ENCODE assay signal across 30 cellular contexts in genomic region chr11:14228356-14228755, GRCh38.
"Had no signal": no experiment of that assay in that cellular context is flagged by ENCODE, and none has a peak within 500 bp of the region (broad histone marks: within the 10 kb centered on the region; RNA-seq: fewer than 3 reads in every experiment).

No MANE protein-coding gene starts in this region.

- H3K9me3 ChIP-seq: neutrophil, ovary, right lobe of liver, thoracic aorta, thyroid gland, vagina had no signal

- FAIRE-seq: small intestine, urothelium cell line had no signal

- H3K9ac ChIP-seq: parathyroid adenoma had no signal

- H3K36me3 ChIP-seq: neutrophil, ovary, right lobe of liver, sigmoid colon, stomach, thoracic aorta, thyroid gland, tibial nerve, upper lobe of left lung, vagina had no signal

- H3K27me3 ChIP-seq: ovary, right lobe of liver, thyroid gland, upper lobe of left lung, vagina had no signal

- H3K4me3 Mint-ChIP-seq: natural killer cell treated with Interleukin-12 subunit alpha and Interleukin-12 subunit beta and Interleukin-15 and Interleukin-18, amount 100 ng/mL, for 72 hours; nephron progenitor cell; neural crest cell; stimulated activated effector memory CD8-positive, alpha-beta T cell treated with anti-CD3 and anti-CD28 coated beads, Interleukin-12 subunit alpha, Interleukin-12 subunit beta, amount 100 ng/mL, for 72 hours; stimulated activated naive B cell treated with anti-CD40 and anti-IgM and Interleukin-4, amounts not matched to agents 10 μg/mL and 1 μg/mL and 100 μg/mL, for 72 hours; stimulated activated naive CD8-positive, alpha-beta T cell treated with anti-CD3 and anti-CD28 coated beads, Interleukin-15, Interleukin-2, amounts not matched to agents 100 ng/mL and 50 ng/mL, for 24 hours had no signal

- H3K4me1 ChIP-seq: parathyroid adenoma, psoas muscle, right lobe of liver, thyroid gland, tibial nerve, upper lobe of left lung, vagina had no signal

- H3K27ac Mint-ChIP-seq: natural killer cell treated with Interleukin-12 subunit alpha and Interleukin-12 subunit beta and Interleukin-15 and Interleukin-18, amount 100 ng/mL, for 72 hours; nephron progenitor cell; progenitor cell of endocrine pancreas; stimulated activated effector memory CD8-positive, alpha-beta T cell treated with anti-CD3 and anti-CD28 coated beads, Interleukin-12 subunit alpha, Interleukin-12 subunit beta, amount 100 ng/mL, for 72 hours; stimulated activated naive B cell treated with anti-CD40 and anti-IgM and Interleukin-4, amounts not matched to agents 10 μg/mL and 1 μg/mL and 100 μg/mL, for 72 hours; stimulated activated naive CD8-positive, alpha-beta T cell treated with anti-CD3 and anti-CD28 coated beads, Interleukin-15, Interleukin-2, amounts not matched to agents 100 ng/mL and 50 ng/mL, for 24 hours had no signal

- H3K4me1 Mint-ChIP-seq: nephron progenitor cell had no signal

- H3K27me3 Mint-ChIP-seq: stimulated activated naive CD8-positive, alpha-beta T cell treated with anti-CD3 and anti-CD28 coated beads, Interleukin-15, Interleukin-2, amounts not matched to agents 100 ng/mL and 50 ng/mL, for 24 hours had no signal

- H2AFZ ChIP-seq: parathyroid adenoma had no signal

- H3K4me3 ChIP-seq: ovary, psoas muscle, right lobe of liver, sigmoid colon, stomach, thoracic aorta, thyroid gland, tibial nerve, upper lobe of left lung, vagina had no signal

- H3K27ac ChIP-seq: neutrophil, ovary, parathyroid adenoma, psoas muscle, right lobe of liver, sigmoid colon, stomach, thoracic aorta, thyroid gland, tibial nerve, upper lobe of left lung, vagina had no signal

- H3K9me3 Mint-ChIP-seq: natural killer cell treated with Interleukin-12 subunit alpha and Interleukin-12 subunit beta and Interleukin-15 and Interleukin-18, amount 100 ng/mL, for 72 hours; stimulated activated naive CD8-positive, alpha-beta T cell treated with anti-CD3 and anti-CD28 coated beads, Interleukin-15, Interleukin-2, amounts not matched to agents 100 ng/mL and 50 ng/mL, for 24 hours had no signal

- ATAC-seq: natural killer cell treated with Interleukin-12 subunit alpha and Interleukin-12 subunit beta and Interleukin-15 and Interleukin-18, amount 100 ng/mL, for 72 hours; psoas muscle; right cardiac atrium; right lobe of liver; stimulated activated effector memory CD8-positive, alpha-beta T cell treated with anti-CD3 and anti-CD28 coated beads, Interleukin-12 subunit alpha, Interleukin-12 subunit beta, amount 100 ng/mL, for 72 hours; stimulated activated naive B cell treated with anti-CD40 and anti-IgM and Interleukin-4, amounts not matched to agents 10 μg/mL and 1 μg/mL and 100 μg/mL, for 72 hours had no signal

- DNase-seq: nephron progenitor cell; nucleus accumbens; ovary; posterior cingulate gyrus; psoas muscle; right cardiac atrium; right lobe of liver; sigmoid colon; small intestine; stimulated activated CD4-positive, alpha-beta T cell treated with anti-CD3 and anti-CD28 coated beads, Interleukin-15, amount 100 ng/mL, for 24 hours; stimulated activated CD4-positive, alpha-beta T cell treated with anti-CD3 and anti-CD28 coated beads, Interleukin-2, amount 100 ng/mL, for 24 hours; stimulated activated CD4-positive, alpha-beta T cell treated with anti-CD3 and anti-CD28 coated beads, Interleukin-2, amount 100 ng/mL, for 48 hours; stimulated activated CD4-positive, alpha-beta T cell treated with anti-CD3 and anti-CD28 coated beads, Interleukin-4, amount 100 ng/mL, for 24 hours; stimulated activated naive B cell treated with anti-CD40 and anti-IgM and Interleukin-4, amounts not matched to agents 10 μg/mL and 1 μg/mL and 100 μg/mL, for 72 hours; stimulated activated naive CD4-positive, alpha-beta T cell treated with Interleukin-2 at 50 U/mL for 16 hours; stomach; thyroid gland; trophoblast cell; upper lobe of left lung had no signal

- H3K36me3 Mint-ChIP-seq: natural killer cell treated with Interleukin-12 subunit alpha and Interleukin-12 subunit beta and Interleukin-15 and Interleukin-18, amount 100 ng/mL, for 72 hours; stimulated activated effector memory CD8-positive, alpha-beta T cell treated with anti-CD3 and anti-CD28 coated beads, Interleukin-12 subunit alpha, Interleukin-12 subunit beta, amount 100 ng/mL, for 72 hours; stimulated activated naive B cell treated with anti-CD40 and anti-IgM and Interleukin-4, amounts not matched to agents 10 μg/mL and 1 μg/mL and 100 μg/mL, for 72 hours had no signal

- H3K79me2 ChIP-seq: parathyroid adenoma had no signal
